ENCODE assay signal across 23 cellular contexts in the genomic region with DNA sequence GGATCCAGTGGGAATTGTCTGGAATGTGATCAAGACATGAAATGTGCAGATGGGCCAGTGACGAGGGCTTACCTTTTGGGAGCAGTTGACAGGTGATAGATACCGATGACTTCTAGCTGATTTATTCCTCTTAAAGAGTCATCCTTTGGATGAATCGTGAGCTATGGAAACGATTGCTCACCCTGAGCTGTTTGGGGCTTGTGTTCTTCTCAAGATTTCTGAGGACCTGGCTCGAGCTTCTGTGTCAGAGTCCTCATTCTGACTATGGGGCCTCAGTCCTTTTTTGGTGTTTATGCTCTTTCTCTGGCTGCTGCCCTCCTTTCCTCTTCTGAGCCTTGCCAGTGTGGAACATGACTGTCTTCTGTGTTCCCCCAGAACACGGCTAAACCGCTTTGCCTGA. TPM values are rescaled to one million over a fixed set of nuclear protein-coding genes. Genes with fewer than 3 reads are reported as not detected.
A peak's percentile ranks its signal among the peaks of the same experiment; 100 is the strongest.
DNase-seq lines count a peak whose midpoint lies in the region; ATAC-seq and TF ChIP-seq lines count a peak whose summit lies in the region.
"Had no signal": no experiment of that assay in that cellular context is flagged by ENCODE, and none has a peak within 500 bp of the region (broad histone marks: within the 10 kb centered on the region; RNA-seq: fewer than 3 reads in every experiment).

No MANE protein-coding gene starts in this region.

- H3K27ac ChIP-seq in IMR-90 (ENCODE audit: insufficient read depth, low read length) (no peak overlapping the region), neutrophil (peak overlapping the region; percentile 20)
- H3K27ac ChIP-seq: body of pancreas, HL-60, SJSA1, thoracic aorta had no signal

- no peak overlapping the region for H4K91ac ChIP-seq in IMR-90 (ENCODE audit: insufficient read depth, low read depth, low read length)

- H3K9me1 ChIP-seq in IMR-90 (ENCODE audit: insufficient read depth, low read length): peaks cover 9% of the 10 kb centered on the region

- 0 out of 2 replicates have a peak overlapping the region, but pooled peaks have one; percentile 14 for H3K14ac ChIP-seq in IMR-90 (replicated peaks; ENCODE audit: low read depth, low read length)

- H3K56ac ChIP-seq in IMR-90 (ENCODE audit: extremely low read depth, insufficient read depth, low read length): no peak overlapping the region

- TF ChIP-seq CTCF in IMR-90 (conservative IDR thresholded peaks at IDR 0.05; ENCODE audit: low read depth, low read length) (no peak), neutrophil (IDR thresholded peaks at IDR 0.05) (no peak)

- no peak overlapping the region for H2BK20ac ChIP-seq in IMR-90 (ENCODE audit: low read depth, low read length)

- intact Hi-C loops in IMR-90 (cut with micrococcal nuclease): no loop called here

- peak overlapping the region; percentile 4 for H2AFZ ChIP-seq in IMR-90 (replicated peaks; ENCODE audit: low read length, poor library complexity)

- no peak overlapping the region for H4K8ac ChIP-seq in IMR-90 (ENCODE audit: low read depth in 2 of 2, low read length in 2 of 2)

- H3K36me3 Mint-ChIP-seq in activated T-helper 17 cell treated with anti-CD3 and anti-CD28 coated beads, Interleukin-2, amount 50 U/mL, for 72 hours (ENCODE audit: low read depth): peaks cover 5% of the 10 kb centered on the region
- H3K36me3 Mint-ChIP-seq: activated naive CD8-positive, alpha-beta T cell treated with anti-CD3 and anti-CD28 coated beads, Interleukin-2, amount 10 ng/mL, durations not matched to agents 7 days and 5 days; naive thymus-derived CD4-positive, alpha-beta T cell had no signal

- TF ChIP-seq POLR2A in IMR-90 (IDR thresholded peaks at IDR 0.05; ENCODE audit: low read depth, low read length): no peak

- dilution Hi-C loops in IMR-90 (cut with HindIII; ENCODE audit: low sequenced_read_pairs, unreplicated experiment): no loop called here

- peaks cover 3% of the 10 kb centered on the region; the same call in 1 of the 2 replicates for H4K20me1 ChIP-seq in IMR-90 (ENCODE audit: insufficient read depth, low read length)

- H3K27me3 Mint-ChIP-seq in activated T-helper 17 cell treated with anti-CD3 and anti-CD28 coated beads, Interleukin-2, amount 50 U/mL, for 72 hours: no peaks in the 10 kb centered on the region
- H3K27me3 Mint-ChIP-seq: effector memory CD8-positive, alpha-beta T cell; T-helper 17 cell had no signal

- peak overlapping the region; percentile 31 for H2AK5ac ChIP-seq in IMR-90 (ENCODE audit: low read depth, low read length)

- H2AK9ac ChIP-seq in IMR-90 (replicated peaks; ENCODE audit: low read depth, low read length, poor library complexity): no peak overlapping the region

- DNase-seq in activated T-cell treated with anti-CD3 and anti-CD28 coated beads for 48 hours (ENCODE audit: low read depth) (peak; percentile 17), activated T-cell treated with anti-CD3 and anti-CD28 coated beads for 4 hours (no peak), IMR-90 (peak; percentile 16), ureter (ENCODE audit: low spot score) (no peak), SKM-1 treated with dmso at 0.1 percent for 144 hours (lab: John Stamatoyannopoulos, UW; ENCODE audit: unreplicated experiment) (no peak)
- DNase-seq: ACHN; activated naive CD8-positive, alpha-beta T cell treated with anti-CD3 and anti-CD28 coated beads, Interleukin-2, amount 10 ng/mL, durations not matched to agents 7 days and 5 days; body of pancreas; effector memory CD8-positive, alpha-beta T cell; mesenchymal stem cell; MG63; naive thymus-derived CD4-positive, alpha-beta T cell; NCI-H1694; NCI-H2227 treated with DMSO at 0.1 percent for 48 hours; spleen; T-helper 17 cell had no signal

- peaks cover 3% of the 10 kb centered on the region for H3K4me1 ChIP-seq in IMR-90 (ENCODE audit: control insufficient read depth, insufficient read depth, low read length)
- H3K4me1 ChIP-seq in neutrophil (ENCODE audit: control insufficient read depth in 1 of 2, insufficient read depth in 1 of 2, low read depth in 1 of 2, low read length in 1 of 2): peaks cover 27 to 29% of the 10 kb centered on the region in 2 experiments
- H3K4me1 ChIP-seq: body of pancreas, SJSA1 had no signal

- H3K36me3 ChIP-seq in IMR-90 (ENCODE audit: control insufficient read depth, insufficient read depth, low read length): no peaks in the 10 kb centered on the region
- no peaks in the 10 kb centered on the region for H3K36me3 ChIP-seq in neutrophil
- H3K36me3 ChIP-seq: MG63, SJSA1, spleen, thoracic aorta had no signal

- no peak overlapping the region for H2BK5ac ChIP-seq in IMR-90 (ENCODE audit: low read depth, low read length, poor library complexity, severe bottlenecking)

- no peak overlapping the region for H3K4me3 ChIP-seq in IMR-90 (ENCODE audit: insufficient read depth, low read depth, low read length)
- H3K4me3 ChIP-seq in neutrophil (ENCODE audit: low read depth in 1 of 2, low read length in 1 of 2): no peak overlapping the region
- H3K4me3 ChIP-seq: body of pancreas, MG63, SJSA1, spleen, thoracic aorta had no signal

- H3K4me1 Mint-ChIP-seq in activated T-helper 17 cell treated with anti-CD3 and anti-CD28 coated beads, Interleukin-2, amount 50 U/mL, for 72 hours: peaks cover 16% of the 10 kb centered on the region

- in situ Hi-C loops in IMR-90 (cut with MboI; ENCODE audit: low sequenced_read_pairs): no loop called here

- no peak overlapping the region for H3K18ac ChIP-seq in IMR-90 (ENCODE audit: low read depth, low read length)

- no peak overlapping the region for H3K4me2 ChIP-seq in IMR-90 (ENCODE audit: low read depth, low read length)

- CTCF ChIA-PET in IMR-90 (lab: Yijun Ruan, JAX): no interaction called here

- peak overlapping the region; percentile 39 for H3K4me3 Mint-ChIP-seq in activated T-helper 17 cell treated with anti-CD3 and anti-CD28 coated beads, Interleukin-2, amount 50 U/mL, for 72 hours
- H3K4me3 Mint-ChIP-seq: activated naive CD8-positive, alpha-beta T cell treated with anti-CD3 and anti-CD28 coated beads, Interleukin-2, amount 10 ng/mL, durations not matched to agents 7 days and 5 days; effector memory CD8-positive, alpha-beta T cell; naive thymus-derived CD4-positive, alpha-beta T cell; T-helper 17 cell had no signal

- no peaks in the 10 kb centered on the region for H3K9me3 ChIP-seq in IMR-90 (ENCODE audit: control insufficient read depth, insufficient read depth, low read length)
- no peaks in the 10 kb centered on the region for H3K9me3 ChIP-seq in neutrophil
- H3K9me3 ChIP-seq: body of pancreas, MG63, SJSA1, spleen, thoracic aorta had no signal

- no peak overlapping the region for H3K23ac ChIP-seq in IMR-90 (ENCODE audit: low read depth, low read length)

- H3K9ac ChIP-seq in IMR-90 (ENCODE audit: low read depth, low read length): no peak overlapping the region

- no peaks in the 10 kb centered on the region for H3K9me3 Mint-ChIP-seq in activated T-helper 17 cell treated with anti-CD3 and anti-CD28 coated beads, Interleukin-2, amount 50 U/mL, for 72 hours
- H3K9me3 Mint-ChIP-seq: activated naive CD8-positive, alpha-beta T cell treated with anti-CD3 and anti-CD28 coated beads, Interleukin-2, amount 10 ng/mL, durations not matched to agents 7 days and 5 days; effector memory CD8-positive, alpha-beta T cell; naive thymus-derived CD4-positive, alpha-beta T cell had no signal

- H3K27me3 ChIP-seq in IMR-90 (ENCODE audit: control insufficient read depth, insufficient read depth, low read length) (no peaks in the 10 kb centered on the region), neutrophil (no peaks in the 10 kb centered on the region)
- H3K27me3 ChIP-seq: body of pancreas, MG63, SJSA1, spleen had no signal

- no peak overlapping the region for H2BK15ac ChIP-seq in IMR-90 (ENCODE audit: low read depth, low read length)

- 90% methylated on average over 2 of the region's 7 CpGs; no CpG with 5 or more reads in 1 of the 2 experiments for WGBS in IMR-90 (ENCODE audit: extremely low coverage in 2 of 2, insufficient read length in 1 of 2), 2 experiments

- no peak overlapping the region for H3K4ac ChIP-seq in IMR-90 (ENCODE audit: low read depth, low read length)

- ATAC-seq in IMR-90 (ENCODE audit: low read depth) (no peak), GM21786 (IDR thresholded peaks at IDR 0.05; ENCODE audit: unreplicated experiment) (no peak)
- ATAC-seq in activated T-helper 17 cell treated with anti-CD3 and anti-CD28 coated beads, Interleukin-2, amount 50 U/mL, for 72 hours (replicated peaks): peak; percentile 58
- ATAC-seq: body of pancreas; effector memory CD8-positive, alpha-beta T cell; naive thymus-derived CD4-positive, alpha-beta T cell; Panc1; T-helper 17 cell had no signal

- POLR2A ChIA-PET in IMR-90 (lab: Charles Lee; ENCODE audit: unreplicated experiment): no interaction called here

- BruUV-seq in IMR-90 (replicated peaks; lab: Mats Ljungman, UMichigan): no TSS peak

- no peak for TF ChIP-seq RAD21 in IMR-90 (IDR thresholded peaks at IDR 0.05; ENCODE audit: low read length)

- H3K27ac Mint-ChIP-seq in activated T-helper 17 cell treated with anti-CD3 and anti-CD28 coated beads, Interleukin-2, amount 50 U/mL, for 72 hours: peak overlapping the region; percentile 58
- H3K27ac Mint-ChIP-seq: activated naive CD8-positive, alpha-beta T cell treated with anti-CD3 and anti-CD28 coated beads, Interleukin-2, amount 10 ng/mL, durations not matched to agents 7 days and 5 days had no signal

- no peaks in the 10 kb centered on the region for H3K79me1 ChIP-seq in IMR-90 (ENCODE audit: low read depth in 1 of 2, low read length in 2 of 2)

- H4K5ac ChIP-seq in IMR-90 (ENCODE audit: low read depth, low read length): no peak overlapping the region

- H2BK120ac ChIP-seq in IMR-90 (ENCODE audit: low read depth, low read length): no peak overlapping the region

TF ChIP-seq in IMR-90, 13 proteins besides CTCF, POLR2A, EP300 and RAD21 (continues in another document):
- TF ChIP-seq MAZ (IDR thresholded peaks at IDR 0.05; ENCODE audit: borderline replicate concordance, low read depth, low read length) (no peak), NFE2L2 (IDR thresholded peaks at IDR 0.05; ENCODE audit: low read depth, low read length) (no peak), MXI1 (IDR thresholded peaks at IDR 0.05; ENCODE audit: borderline replicate concordance, low read depth, low read length) (no peak), RFX5 (IDR thresholded peaks at IDR 0.05; ENCODE audit: low read depth, low read length) (no peak)

RNA-seq across cellular contexts. Expression of gene AMPD3, which starts 11.9 kb away (rescaled TPM):
- total RNA-seq in IMR-90 (2012; rRNA removed): 8.1 and 8.6 TPM in 2 replicates
- 10.8 and 12.1 TPM in 2 replicates for polyA plus RNA-seq in IMR-90 (2012; rRNA removed)
- polyA plus RNA-seq in IMR-90 (2012; cell fraction: cytosol; rRNA removed): 7.4 and 13.3 TPM in 2 replicates
- 19.2 and 26.6 TPM in 2 replicates for polyA plus RNA-seq in IMR-90 (2012; cell fraction: nucleus; rRNA removed; ENCODE audit: low replicate concordance)
- 100 to 1,000 TPM in 1 of 2 donors, 10 to 100 TPM in 1; 30.6 to 179 TPM for total RNA-seq in activated T-helper 17 cell treated with anti-CD3 and anti-CD28 coated beads, Interleukin-2, amount 50 U/mL, for 72 hours
- total RNA-seq in ureter: 24.7 TPM

Comparison
In these comparisons a context has a peak if more than half of its experiments do, and no peak if none do; other contexts are left out.
1. DNase-seq: peak in activated T-cell treated with anti-CD3 and anti-CD28 coated beads for 48 hours (single experiment) and IMR-90 (single experiment); none in activated T-cell treated with anti-CD3 and anti-CD28 coated beads for 4 hours (single experiment), ureter (single experiment) and SKM-1 treated with dmso at 0.1 percent for 144 hours (single experiment).